Comparison of ENCODE assay signal across 1 cellular context in the genomic region with DNA sequence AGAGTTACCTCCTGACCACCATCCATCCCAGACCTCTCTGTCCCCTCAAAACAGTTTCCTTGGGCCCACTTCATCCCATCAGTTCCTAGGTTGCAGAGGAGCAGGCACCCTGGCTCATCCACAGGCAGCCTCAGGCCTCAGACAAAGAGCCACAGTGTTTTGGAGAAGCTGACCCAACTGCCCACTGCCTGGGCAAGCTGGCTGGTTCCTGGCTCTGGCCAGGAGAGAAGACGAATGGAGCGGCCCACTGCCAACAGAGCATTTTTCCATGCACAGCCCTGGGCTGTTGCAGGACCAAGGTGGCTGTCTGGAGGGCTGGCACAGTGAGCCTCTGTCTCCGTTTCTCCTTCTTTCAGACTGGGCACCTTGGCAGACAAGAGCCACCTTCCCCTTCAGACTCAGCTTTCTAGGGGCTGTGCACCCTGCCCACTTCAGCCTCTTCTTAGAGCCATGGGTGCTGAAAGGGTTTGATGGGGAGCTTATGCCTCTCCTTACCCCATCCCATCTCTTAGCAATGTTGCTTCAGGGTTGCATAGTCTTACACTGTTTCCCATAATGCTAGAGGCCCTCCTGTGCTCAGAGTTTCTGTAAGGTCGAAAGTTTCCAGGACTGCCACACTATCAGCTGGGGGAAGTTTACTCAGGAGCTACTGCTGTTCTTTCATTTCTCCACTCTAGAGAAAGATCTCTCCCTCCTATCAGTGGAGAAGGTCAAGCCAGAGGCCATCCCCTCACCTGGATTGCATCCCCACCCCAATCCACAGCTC.
TF ChIP-seq lines count a peak whose summit lies in the region.

No MANE protein-coding gene starts in this region.

TF ChIP-seq in K562, 482 proteins besides CTCF, POLR2A, EP300 and RAD21:
- 0 out of 2 replicates have a peak, but pooled peaks have one; percentile 5 for TF ChIP-seq TAL1 (IDR thresholded peaks at IDR 0.05)
- TF ChIP-seq KLF13 (tag; IDR thresholded peaks at IDR 0.05; ENCODE audit: borderline replicate concordance, low read depth) = no peak
- TF ChIP-seq FOXA3 (CRISPR knock-in tag; conservative IDR thresholded peaks at IDR 0.05 in 1 of 2, IDR thresholded peaks at IDR 0.05 in 1 of 2) = peak in 1 of 2 experiments; percentile 65; a peak in 2 of 4 replicates
- TF ChIP-seq POU5F1 (IDR thresholded peaks at IDR 0.05; ENCODE audit: borderline replicate concordance, low read depth, low read length, partially characterized antibody) = no peak
- no peak for TF ChIP-seq FOSL1 (tag; conservative IDR thresholded peaks at IDR 0.05)
- TF ChIP-seq, protein P1, sequence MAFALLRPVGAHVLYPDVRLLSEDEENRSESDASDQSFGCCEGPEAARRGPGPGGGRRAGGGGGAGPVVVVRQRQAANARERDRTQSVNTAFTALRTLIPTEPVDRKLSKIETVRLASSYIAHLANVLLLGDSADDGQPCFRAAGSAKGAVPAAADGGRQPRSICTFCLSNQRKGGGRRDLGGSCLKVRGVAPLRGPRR (CRISPR knock-in tag; IDR thresholded peaks at IDR 0.05) = no peak
- no peak for TF ChIP-seq C11orf30 (IDR thresholded peaks at IDR 0.05; ENCODE audit: low read depth)
- TF ChIP-seq ZKSCAN3 (CRISPR knock-in tag; IDR thresholded peaks at IDR 0.05) = no peak
- no peak for TF ChIP-seq KAT2B (IDR thresholded peaks at IDR 0.05; ENCODE audit: low read depth, low read length)
- TF ChIP-seq CEBPG (CRISPR knock-in tag; IDR thresholded peaks at IDR 0.05) = no peak
- peak; percentile 62 to 72; a peak in 3 of 4 replicates for TF ChIP-seq CEBPG (tag; conservative IDR thresholded peaks at IDR 0.05 in 1 of 2, IDR thresholded peaks at IDR 0.05 in 1 of 2)
- TF ChIP-seq CTBP1 (IDR thresholded peaks at IDR 0.05; ENCODE audit: borderline replicate concordance) = peak; percentile 24; the same call in 1 of the 2 replicates
